In genomic region chr2:55156326-55156725, GRCh38 we compare ENCODE assay signal across 13 cellular contexts.
DNase-seq lines count a peak whose midpoint lies in the region; ATAC-seq and TF ChIP-seq lines count a peak whose summit lies in the region.
"Had no signal": no experiment of that assay in that cellular context is flagged by ENCODE, and none has a peak within 500 bp of the region (broad histone marks: within the 10 kb centered on the region; RNA-seq: fewer than 3 reads in every experiment).

No MANE protein-coding gene starts in this region.

- H3K36me3 Mint-ChIP-seq in Calu3 (ENCODE audit: insufficient read depth, unreplicated experiment) = no peaks in the 10 kb centered on the region
- H3K36me3 Mint-ChIP-seq: CD4-positive, CD25-positive, alpha-beta regulatory T cell; naive thymus-derived CD4-positive, alpha-beta T cell had no signal

- H3K9me3 Mint-ChIP-seq in Calu3 (ENCODE audit: low read depth, unreplicated experiment) = no peaks in the 10 kb centered on the region
- H3K9me3 Mint-ChIP-seq: activated B cell treated with CpG ODN at 0.5 μM for 24 hours; activated T-helper 17 cell treated with anti-CD3 and anti-CD28 coated beads, Interleukin-2, amount 50 U/mL, for 72 hours; CD4-positive, CD25-positive, alpha-beta regulatory T cell; naive thymus-derived CD4-positive, alpha-beta T cell had no signal

- peak; percentile 77 for ATAC-seq in SK-N-SH treated with all-trans-retinoic acid at 6 μM for 48 hours
- ATAC-seq in GM19324 (IDR thresholded peaks at IDR 0.05; ENCODE audit: low FRiP score, unreplicated experiment) = no peak
- ATAC-seq: activated T-helper 17 cell treated with anti-CD3 and anti-CD28 coated beads, Interleukin-2, amount 50 U/mL, for 72 hours; naive thymus-derived CD4-positive, alpha-beta T cell had no signal

- no peaks in the 10 kb centered on the region for H3K27me3 Mint-ChIP-seq in Calu3 (ENCODE audit: unreplicated experiment)
- H3K27me3 Mint-ChIP-seq: activated B cell treated with CpG ODN at 0.5 μM for 24 hours; activated T-helper 17 cell treated with anti-CD3 and anti-CD28 coated beads, Interleukin-2, amount 50 U/mL, for 72 hours; CD4-positive, CD25-positive, alpha-beta regulatory T cell had no signal

- no peak overlapping the region for H3K4me3 ChIP-seq in sigmoid colon

- peaks cover 0 to 87% (median 81%) of the 10 kb centered on the region in 4 donors for H3K4me1 ChIP-seq in sigmoid colon

- intact Hi-C loops in Calu3 (cut with micrococcal nuclease; ENCODE audit: unreplicated experiment) (no loop called here), sigmoid colon (cut with DNase I) (loop anchor here (5.0 kb wide), 2 partner anchors 39 to 59 kb away; no protein-coding TSS in a partner anchor)

- H3K27ac Mint-ChIP-seq in Calu3 (ENCODE audit: unreplicated experiment) = peak overlapping the region; percentile 25
- H3K27ac Mint-ChIP-seq: activated B cell treated with CpG ODN at 0.5 μM for 24 hours; activated T-helper 17 cell treated with anti-CD3 and anti-CD28 coated beads, Interleukin-2, amount 50 U/mL, for 72 hours; CD4-positive, CD25-positive, alpha-beta regulatory T cell had no signal

- no peak for TF ChIP-seq EP300 in sigmoid colon (IDR thresholded peaks at IDR 0.05)

- TF ChIP-seq CTCF in Calu3 (IDR thresholded peaks at IDR 0.05; ENCODE audit: unreplicated experiment) = no peak
- TF ChIP-seq CTCF in sigmoid colon (IDR thresholded peaks at IDR 0.05) = no peak

- no peak for DNase-seq in Calu3
- peak; percentile 87 for DNase-seq in fibroblast of peridontal ligament (ENCODE audit: extremely low read depth)
- no peak for DNase-seq in sigmoid colon
- no peak for DNase-seq in islet precursor cell
- no peak for DNase-seq in SIG-M5 treated with dmso at 0.1 percent for 504 hours (lab: John Stamatoyannopoulos, UW; ENCODE audit: unreplicated experiment)
- DNase-seq in cortex of kidney (lab: John Stamatoyannopoulos, UW) = no peak
- DNase-seq: activated B cell treated with CpG ODN at 0.5 μM for 24 hours; CD4-positive, CD25-positive, alpha-beta regulatory T cell; naive thymus-derived CD4-positive, alpha-beta T cell; NCI-H146 had no signal

- CTCF ChIA-PET in Calu3 (lab: Charles Lee) = interaction anchor here (1.3 kb wide), 1 partner anchor 19 kb away, joined by 5 read pairs; no protein-coding TSS in a partner anchor

- WGBS in sigmoid colon, 2 donors = 55 to 57% methylated on average over 2 of the region's 2 CpGs

- TF ChIP-seq POLR2A in sigmoid colon (IDR thresholded peaks at IDR 0.05) = no peak

- no peaks in the 10 kb centered on the region for H3K9me3 ChIP-seq in sigmoid colon

- H3K4me3 Mint-ChIP-seq in Calu3 (ENCODE audit: low read depth, unreplicated experiment) = no peak overlapping the region
- H3K4me3 Mint-ChIP-seq: activated B cell treated with CpG ODN at 0.5 μM for 24 hours; activated T-helper 17 cell treated with anti-CD3 and anti-CD28 coated beads, Interleukin-2, amount 50 U/mL, for 72 hours; CD4-positive, CD25-positive, alpha-beta regulatory T cell; naive thymus-derived CD4-positive, alpha-beta T cell had no signal

- no peaks in the 10 kb centered on the region for H3K27me3 ChIP-seq in sigmoid colon

- H3K4me1 Mint-ChIP-seq in Calu3 (ENCODE audit: low read depth, unreplicated experiment) = peaks cover 46% of the 10 kb centered on the region
- H3K4me1 Mint-ChIP-seq: activated T-helper 17 cell treated with anti-CD3 and anti-CD28 coated beads, Interleukin-2, amount 50 U/mL, for 72 hours had no signal

- peak overlapping the region; percentile 48 to 80 (median 74) for H3K27ac ChIP-seq in sigmoid colon

- BruUV-seq in Calu3 (replicated peaks; lab: Mats Ljungman, UMichigan) = no TSS peak

- H3K36me3 ChIP-seq in sigmoid colon = no peaks in the 10 kb centered on the region

TF ChIP-seq in SK-N-SH treated with all-trans-retinoic acid at 6 μM for 48 hours, 23 proteins besides CTCF, POLR2A, EP300 and RAD21:
- TF ChIP-seq BACH2 (CRISPR knock-in tag; IDR thresholded peaks at IDR 0.05; ENCODE audit: borderline replicate concordance) (no peak), ESRRG (CRISPR knock-in tag; IDR thresholded peaks at IDR 0.05) (no peak), ZFP30 (CRISPR knock-in tag; IDR thresholded peaks at IDR 0.05) (no peak), CREB5 (CRISPR knock-in tag; IDR thresholded peaks at IDR 0.05; ENCODE audit: low read depth) (peak; percentile 71; the same call in 1 of the 2 replicates), CSRNP3 (CRISPR knock-in tag; IDR thresholded peaks at IDR 0.05) (peak; percentile 73; the same call in 1 of the 2 replicates), TOX (CRISPR knock-in tag; IDR thresholded peaks at IDR 0.05; ENCODE audit: borderline replicate concordance) (peak; percentile 51; the same call in 1 of the 2 replicates), ZC3H10 (CRISPR knock-in tag; IDR thresholded peaks at IDR 0.05) (0 out of 2 replicates have a peak, but pooled peaks have one; percentile 22), ISL1 (CRISPR knock-in tag; IDR thresholded peaks at IDR 0.05) (peak; percentile 99)
